In genomic region chr1:88890790-88891317, GRCh38 we compare ENCODE assay signal across 8 cellular contexts. TPM values are rescaled to one million over a fixed set of nuclear protein-coding genes. Genes with fewer than 3 reads are reported as not detected.
A peak's percentile ranks its signal among the peaks of the same experiment; 100 is the strongest.
DNase-seq lines count a peak whose midpoint lies in the region; ATAC-seq and TF ChIP-seq lines count a peak whose summit lies in the region.

No MANE protein-coding gene starts in this region.

- no peaks in the 10 kb centered on the region for H3K27me3 Mint-ChIP-seq in T-helper 1 cell treated with Interleukin-12 subunit alpha and Interleukin-12 subunit beta and Interleukin-4 antibody, amounts not matched to agents 30 μg/mL and 1 μg/mL, for 36 hours (ENCODE audit: low read depth)
- H3K27me3 Mint-ChIP-seq in stimulated activated naive CD8-positive, alpha-beta T cell treated with anti-CD3 and anti-CD28 coated beads, Interleukin-15, Interleukin-2, amounts not matched to agents 100 ng/mL and 50 ng/mL, for 24 hours, result no peaks in the 10 kb centered on the region

- WGBS in right lobe of liver (ENCODE audit: insufficient coverage, low coverage, low lambda C conversion rate, missing lambda C conversion rate), result 0% methylated on average over 16 of the region's 18 CpGs

- DNase-seq in NCI-H2029 (lab: John Stamatoyannopoulos, UW), result peak; percentile 23
- no peak for DNase-seq in NCI-H2029 treated with DMSO at 0.1 percent for 48 hours (lab: John Stamatoyannopoulos, UW)
- peak in 1 of 2 experiments; percentile 32 for DNase-seq in HL-60 (ENCODE audit: low read depth in 1 of 2, low spot score in 1 of 2)
- DNase-seq in dedifferentiated amniotic fluid mesenchymal stem cell (ENCODE audit: extremely low spot score), result peak; percentile 35
- peak in 1 of 3 donors; percentile 36 for DNase-seq in right lobe of liver

- TF ChIP-seq POLR2A in right lobe of liver (IDR thresholded peaks at IDR 0.05), result no peak

- H3K27me3 ChIP-seq in HL-60 (ENCODE audit: insufficient read depth, poor library complexity, severe bottlenecking), result no peaks in the 10 kb centered on the region
- H3K27me3 ChIP-seq in right lobe of liver, result no peaks in the 10 kb centered on the region

- peaks cover 38% of the 10 kb centered on the region for H3K4me1 Mint-ChIP-seq in T-helper 1 cell treated with Interleukin-12 subunit alpha and Interleukin-12 subunit beta and Interleukin-4 antibody, amounts not matched to agents 30 μg/mL and 1 μg/mL, for 36 hours (ENCODE audit: low read depth)
- peaks cover 49% of the 10 kb centered on the region for H3K4me1 Mint-ChIP-seq in stimulated activated naive CD8-positive, alpha-beta T cell treated with anti-CD3 and anti-CD28 coated beads, Interleukin-15, Interleukin-2, amounts not matched to agents 100 ng/mL and 50 ng/mL, for 24 hours (ENCODE audit: low read depth)

- H3K36me3 ChIP-seq in right lobe of liver, result peaks cover 0 to 14% (median 10%) of the 10 kb centered on the region in 4 donors

- peak overlapping the region; percentile 91 for H3K27ac Mint-ChIP-seq in T-helper 1 cell treated with Interleukin-12 subunit alpha and Interleukin-12 subunit beta and Interleukin-4 antibody, amounts not matched to agents 30 μg/mL and 1 μg/mL, for 36 hours
- peak overlapping the region; percentile 93 for H3K27ac Mint-ChIP-seq in stimulated activated naive CD8-positive, alpha-beta T cell treated with anti-CD3 and anti-CD28 coated beads, Interleukin-15, Interleukin-2, amounts not matched to agents 100 ng/mL and 50 ng/mL, for 24 hours

- TF ChIP-seq CTCF in HL-60 (IDR thresholded peaks at IDR 0.05; ENCODE audit: insufficient read depth, low read length) (no peak), right lobe of liver (IDR thresholded peaks at IDR 0.05) (no peak)

- H3K4me1 ChIP-seq in right lobe of liver, result peaks cover 0 to 22% (median 5%) of the 10 kb centered on the region in 4 donors

- H3K27ac ChIP-seq in HL-60 (replicated peaks) (peak overlapping the region; percentile 85), right lobe of liver (peak overlapping the region; percentile 85 to 95 (median 94))

- peak overlapping the region; percentile 91 for H3K4me3 Mint-ChIP-seq in T-helper 1 cell treated with Interleukin-12 subunit alpha and Interleukin-12 subunit beta and Interleukin-4 antibody, amounts not matched to agents 30 μg/mL and 1 μg/mL, for 36 hours
- H3K4me3 Mint-ChIP-seq in stimulated activated naive CD8-positive, alpha-beta T cell treated with anti-CD3 and anti-CD28 coated beads, Interleukin-15, Interleukin-2, amounts not matched to agents 100 ng/mL and 50 ng/mL, for 24 hours, result peak overlapping the region; percentile 91

- ATAC-seq in right lobe of liver, result peak; percentile 33 to 51 (median 50)
- ATAC-seq in HG02763 (IDR thresholded peaks at IDR 0.05; ENCODE audit: unreplicated experiment), result no peak

- intact Hi-C loops in right lobe of liver (cut with DNase I), result no loop called here

- H3K9me3 ChIP-seq in right lobe of liver, result no peaks in the 10 kb centered on the region

- H3K9me3 Mint-ChIP-seq in T-helper 1 cell treated with Interleukin-12 subunit alpha and Interleukin-12 subunit beta and Interleukin-4 antibody, amounts not matched to agents 30 μg/mL and 1 μg/mL, for 36 hours, result peaks cover 4% of the 10 kb centered on the region
- H3K9me3 Mint-ChIP-seq in stimulated activated naive CD8-positive, alpha-beta T cell treated with anti-CD3 and anti-CD28 coated beads, Interleukin-15, Interleukin-2, amounts not matched to agents 100 ng/mL and 50 ng/mL, for 24 hours, result no peaks in the 10 kb centered on the region

- peak overlapping the region; percentile 89 for H3K4me3 ChIP-seq in HL-60 (replicated peaks; ENCODE audit: insufficient read depth, low read length)
- peak overlapping the region; percentile 89 to 95 (median 92) for H3K4me3 ChIP-seq in right lobe of liver

- H3K36me3 Mint-ChIP-seq in T-helper 1 cell treated with Interleukin-12 subunit alpha and Interleukin-12 subunit beta and Interleukin-4 antibody, amounts not matched to agents 30 μg/mL and 1 μg/mL, for 36 hours (ENCODE audit: low read depth), result peaks cover 14% of the 10 kb centered on the region
- H3K36me3 Mint-ChIP-seq in stimulated activated naive CD8-positive, alpha-beta T cell treated with anti-CD3 and anti-CD28 coated beads, Interleukin-15, Interleukin-2, amounts not matched to agents 100 ng/mL and 50 ng/mL, for 24 hours (ENCODE audit: low read depth), result peaks cover 32% of the 10 kb centered on the region

RNA-seq across cellular contexts. Expression of gene GTF2B, which starts 0.5 kb away (rescaled TPM):
- 10 to 100 TPM in 5 of 6 experiments, 1 to 10 TPM in 1; 8.8 to 21.6 (median 15.9) TPM for total RNA-seq in right lobe of liver
